Comparison of ENCODE assay signal across 23 cellular contexts in the genomic region with DNA sequence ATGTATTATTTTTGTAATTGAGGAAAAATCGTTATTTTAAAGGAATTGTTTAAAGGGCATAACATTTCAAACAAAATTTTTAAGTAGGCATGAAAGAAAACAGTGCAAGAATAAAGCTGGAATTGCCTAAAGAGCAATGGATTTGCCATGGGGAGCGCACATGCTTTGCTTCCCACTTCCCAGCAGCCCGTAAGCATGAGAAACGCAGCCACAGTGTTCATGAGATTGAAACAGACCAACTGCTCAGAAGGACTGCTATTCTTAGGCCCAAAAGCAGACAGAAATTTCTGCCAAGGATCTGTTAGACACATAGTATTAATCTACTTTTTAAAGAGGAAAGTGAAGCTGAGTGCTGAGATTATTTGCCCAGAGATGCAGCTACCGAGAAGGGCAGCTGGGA.
"Had no signal": no experiment of that assay in that cellular context is flagged by ENCODE, and none has a peak within 500 bp of the region (broad histone marks: within the 10 kb centered on the region; RNA-seq: fewer than 3 reads in every experiment).

No MANE protein-coding gene starts in this region.

- DNase-seq: activated CD4-positive, alpha-beta memory T cell treated with anti-CD3 and anti-CD28 coated beads, Interleukin-2, amount 10 ng/mL, durations not matched to agents 7 days and 5 days; activated CD4-positive, alpha-beta T cell treated with anti-CD3 and anti-CD28 coated beads, Interleukin-2, amount 50 U/mL, for 1 hour; activated CD4-positive, CD25-positive, alpha-beta regulatory T cell; activated gamma-delta T cell treated with Interleukin-2 at 50 U/mL for 16 hours; activated naive CD4-positive, alpha-beta T cell treated with anti-CD3 and anti-CD28 coated beads, Interleukin-2, amount 50 U/mL, for 16 hours; activated naive CD8-positive, alpha-beta T cell treated with anti-CD3 and anti-CD28 coated beads, Interleukin-2, amount 10 ng/mL, durations not matched to agents 7 days and 5 days; activated T-cell treated with anti-CD3 and anti-CD28 coated beads, Interleukin-2, amount 50 U/mL, for 72 hours; adrenal gland; Karpas-422; MM.1S; NCI-H1105; NCI-H1436; NCI-H1694 treated with DMSO at 0.1 percent for 48 hours; NCI-H2029 treated with DMSO at 0.1 percent for 48 hours; NCI-H345; NCI-H510A; NCI-H526 treated with DMSO at 0.1 percent for 48 hours; NCI-H82; SIG-M5; T-cell; T-helper 2 cell; T1000 had no signal

- H3K27ac Mint-ChIP-seq: activated CD4-positive, alpha-beta memory T cell treated with anti-CD3 and anti-CD28 coated beads, Interleukin-2, amount 10 ng/mL, durations not matched to agents 7 days and 5 days; activated naive CD8-positive, alpha-beta T cell treated with anti-CD3 and anti-CD28 coated beads, Interleukin-2, amount 10 ng/mL, durations not matched to agents 7 days and 5 days; activated T-cell treated with anti-CD3 and anti-CD28 coated beads, Interleukin-2, amount 50 U/mL, for 72 hours; activated T-helper 2 cell treated with anti-CD3 and anti-CD28 coated beads, Interferon-gamma antibody, Interleukin-2, Interleukin-4, amounts not matched to agents 10 μg/mL and 5 μg/mL and 100 μg/mL, durations not matched to agents 14 hours and 24 hours and 36 hours; T-cell had no signal

- H3K36me3 Mint-ChIP-seq: activated naive CD8-positive, alpha-beta T cell treated with anti-CD3 and anti-CD28 coated beads, Interleukin-2, amount 10 ng/mL, durations not matched to agents 7 days and 5 days; T-cell had no signal

- H3K4me3 Mint-ChIP-seq: activated CD4-positive, alpha-beta memory T cell treated with anti-CD3 and anti-CD28 coated beads, Interleukin-2, amount 10 ng/mL, durations not matched to agents 7 days and 5 days; activated naive CD8-positive, alpha-beta T cell treated with anti-CD3 and anti-CD28 coated beads, Interleukin-2, amount 10 ng/mL, durations not matched to agents 7 days and 5 days; activated T-cell treated with anti-CD3 and anti-CD28 coated beads, Interleukin-2, amount 50 U/mL, for 72 hours; T-cell had no signal

- H3K27me3 ChIP-seq: adrenal gland had no signal

- H3K36me3 ChIP-seq: adrenal gland had no signal

- H3K9me3 Mint-ChIP-seq: activated CD4-positive, alpha-beta memory T cell treated with anti-CD3 and anti-CD28 coated beads, Interleukin-2, amount 10 ng/mL, durations not matched to agents 7 days and 5 days; activated naive CD8-positive, alpha-beta T cell treated with anti-CD3 and anti-CD28 coated beads, Interleukin-2, amount 10 ng/mL, durations not matched to agents 7 days and 5 days; activated T-cell treated with anti-CD3 and anti-CD28 coated beads, Interleukin-2, amount 50 U/mL, for 72 hours; activated T-helper 2 cell treated with anti-CD3 and anti-CD28 coated beads, Interferon-gamma antibody, Interleukin-2, Interleukin-4, amounts not matched to agents 10 μg/mL and 5 μg/mL and 100 μg/mL, durations not matched to agents 14 hours and 24 hours and 36 hours; T-cell had no signal

- ATAC-seq: activated T-cell treated with anti-CD3 and anti-CD28 coated beads, Interleukin-2, amount 50 U/mL, for 72 hours; T-cell had no signal

- H3K9me3 ChIP-seq: adrenal gland had no signal

- H3K4me3 ChIP-seq: adrenal gland had no signal

- H3K4me1 Mint-ChIP-seq: activated CD4-positive, alpha-beta memory T cell treated with anti-CD3 and anti-CD28 coated beads, Interleukin-2, amount 10 ng/mL, durations not matched to agents 7 days and 5 days; activated naive CD8-positive, alpha-beta T cell treated with anti-CD3 and anti-CD28 coated beads, Interleukin-2, amount 10 ng/mL, durations not matched to agents 7 days and 5 days; T-cell had no signal
